In genomic region chr12:131897875-131898274, GRCh38 we compare ENCODE assay signal across 1 cellular context.
TF ChIP-seq lines count a peak whose summit lies in the region.

No MANE protein-coding gene starts in this region.

TF ChIP-seq in A549, 52 proteins besides CTCF, POLR2A, EP300 and RAD21 (continued from another document):
- TF ChIP-seq FOSB (CRISPR knock-in tag; IDR thresholded peaks at IDR 0.05) (peak; percentile 63; the same call in 1 of the 2 replicates), MAFK (IDR thresholded peaks at IDR 0.05; ENCODE audit: partially characterized antibody) (no peak), USF2 (IDR thresholded peaks at IDR 0.05) (no peak)
